Comparison of ENCODE assay signal across 1 cellular context in genomic region chr17:59892849-59893616, GRCh38.
TF ChIP-seq lines count a peak whose summit lies in the region.

TSS of gene RPS6KB1 (plus strand) at chr17:59893121. CDS start at chr17:59893185, 64 bp downstream.
TSS of gene TUBD1 (minus strand) at chr17:59892943. CDS start at chr17:59891002, 1,941 bp downstream.

TF ChIP-seq in HEK293, 187 proteins besides CTCF, POLR2A, EP300 and RAD21 (continued from another document and continues in another):
- TF ChIP-seq PRDM2 (tag by site-specific recombination; IDR thresholded peaks at IDR 0.05; ENCODE audit: borderline replicate concordance) = peak; percentile 83; the same call in 1 of the 2 replicates
- no peak for TF ChIP-seq ZNF776 (tag by site-specific recombination; IDR thresholded peaks at IDR 0.05; ENCODE audit: borderline replicate concordance)
- TF ChIP-seq ZNF239 (tag by site-specific recombination; IDR thresholded peaks at IDR 0.05) = no peak
- TF ChIP-seq ZNF148 (tag by site-specific recombination; IDR thresholded peaks at IDR 0.05; ENCODE audit: borderline replicate concordance) = no peak
- TF ChIP-seq ZNF398 (tag by site-specific recombination; IDR thresholded peaks at IDR 0.05) = no peak
- TF ChIP-seq SETDB1 (IDR thresholded peaks at IDR 0.05; ENCODE audit: insufficient read length, low read length) = no peak
- no peak for TF ChIP-seq OVOL3 (tag by site-specific recombination; IDR thresholded peaks at IDR 0.05)
- peak; percentile 45 for TF ChIP-seq ZNF24 (tag by site-specific recombination; IDR thresholded peaks at IDR 0.05)
- TF ChIP-seq ZXDB (tag by site-specific recombination; IDR thresholded peaks at IDR 0.05) = peak; percentile 83
- TF ChIP-seq ZEB2 (tag by site-specific recombination; IDR thresholded peaks at IDR 0.05) = 0 out of 2 replicates have a peak, but pooled peaks have one; percentile 20
- TF ChIP-seq ZFP37 (tag by site-specific recombination; IDR thresholded peaks at IDR 0.05) = peak; percentile 87; the same call in 1 of the 2 replicates
- TF ChIP-seq ZNF837 (tag by site-specific recombination; IDR thresholded peaks at IDR 0.05) = no peak
- TF ChIP-seq ZSCAN30 (tag by site-specific recombination; IDR thresholded peaks at IDR 0.05) = no peak; the same call in 1 of the 2 replicates
- no peak for TF ChIP-seq ZBTB11 (tag by site-specific recombination; conservative IDR thresholded peaks at IDR 0.05; ENCODE audit: low read depth)
- no peak for TF ChIP-seq ZFP69B (tag by site-specific recombination; IDR thresholded peaks at IDR 0.05)
- TF ChIP-seq ZNF362 (tag by site-specific recombination; IDR thresholded peaks at IDR 0.05) = no peak
- TF ChIP-seq KLF1 (tag by site-specific recombination; IDR thresholded peaks at IDR 0.05) = no peak
- no peak for TF ChIP-seq ZNF654 (tag by site-specific recombination; IDR thresholded peaks at IDR 0.05; ENCODE audit: low read depth)
- no peak for TF ChIP-seq ZNF394 (tag by site-specific recombination; IDR thresholded peaks at IDR 0.05; ENCODE audit: borderline replicate concordance)
- peak; percentile 18; the same call in 1 of the 2 replicates for TF ChIP-seq ZNF639 (tag by site-specific recombination; IDR thresholded peaks at IDR 0.05)
- no peak for TF ChIP-seq BCL11B (tag by site-specific recombination; IDR thresholded peaks at IDR 0.05; ENCODE audit: low read depth)
- peak; percentile 25; the same call in 1 of the 2 replicates for TF ChIP-seq ZBTB8A (tag by site-specific recombination; IDR thresholded peaks at IDR 0.05)
- no peak for TF ChIP-seq ZNF510 (tag by site-specific recombination; IDR thresholded peaks at IDR 0.05; ENCODE audit: insufficient replicate concordance)
- no peak for TF ChIP-seq ZNF280C (tag by site-specific recombination; IDR thresholded peaks at IDR 0.05)
- TF ChIP-seq ZFHX2 (tag by site-specific recombination; conservative IDR thresholded peaks at IDR 0.05) = no peak; the same call in 1 of the 2 replicates
- TF ChIP-seq ZNF747 (tag by site-specific recombination; IDR thresholded peaks at IDR 0.05) = no peak
- no peak for TF ChIP-seq ZNF19 (tag by site-specific recombination; IDR thresholded peaks at IDR 0.05; ENCODE audit: low read depth)
- no peak for TF ChIP-seq ZNF626 (tag by site-specific recombination; IDR thresholded peaks at IDR 0.05)
- no peak; the same call in none of the 2 replicates for TF ChIP-seq ZNF2 (tag by site-specific recombination; IDR thresholded peaks at IDR 0.05)
- peak; percentile 41 for TF ChIP-seq SP3 (tag by site-specific recombination; IDR thresholded peaks at IDR 0.05)
- TF ChIP-seq ZNF214 (tag by site-specific recombination; IDR thresholded peaks at IDR 0.05; ENCODE audit: borderline replicate concordance) = no peak
- no peak for TF ChIP-seq ZBTB44 (tag by site-specific recombination; IDR thresholded peaks at IDR 0.05)
- no peak for TF ChIP-seq ZNF350 (tag by site-specific recombination; IDR thresholded peaks at IDR 0.05)
- TF ChIP-seq ZSCAN4 (tag by site-specific recombination; IDR thresholded peaks at IDR 0.05) = no peak
- TF ChIP-seq ZNF473 (tag by site-specific recombination; IDR thresholded peaks at IDR 0.05) = no peak
- no peak for TF ChIP-seq ZNF529 (tag by site-specific recombination; IDR thresholded peaks at IDR 0.05; ENCODE audit: insufficient replicate concordance)
- TF ChIP-seq ZBTB7A (tag by site-specific recombination; IDR thresholded peaks at IDR 0.05; ENCODE audit: low read depth) = peak; percentile 87
